ENCODE assay signal across 8 cellular contexts in genomic region chr13:49246850-49247721, GRCh38. TPM values are rescaled to one million over a fixed set of nuclear protein-coding genes. Genes with fewer than 3 reads are reported as not detected.
A peak's percentile ranks its signal among the peaks of the same experiment; 100 is the strongest.
DNase-seq lines count a peak whose midpoint lies in the region; FAIRE-seq and TF ChIP-seq lines count a peak whose summit lies in the region.

No MANE protein-coding gene starts in this region.

- H2AFZ ChIP-seq in OCI-LY7 (ENCODE audit: low read length) (peak overlapping the region; percentile 92), neural cell (ENCODE audit: low read depth, low read length) (peak overlapping the region; percentile 90)

- TSS peak; percentile 91 for BruUV-seq in OCI-LY7 (replicated peaks; lab: Mats Ljungman, UMichigan)

- H3K9ac ChIP-seq in neural cell (ENCODE audit: low read length), result peak overlapping the region; percentile 76

- H3K27me3 ChIP-seq in HAP-1 (ENCODE audit: low read depth) (no peaks in the 10 kb centered on the region), neural cell (ENCODE audit: insufficient read depth, low read depth, low read length) (no peaks in the 10 kb centered on the region)

- peaks cover 13% of the 10 kb centered on the region; the same call in 1 of the 2 replicates for H3K79me2 ChIP-seq in OCI-LY7 (ENCODE audit: insufficient read depth, low read depth, low read length)
- no peaks in the 10 kb centered on the region for H3K79me2 ChIP-seq in neural cell (replicated peaks; ENCODE audit: insufficient read depth, low read length)

- H4K20me1 ChIP-seq in OCI-LY7 (ENCODE audit: insufficient read depth, low read length) (no peaks in the 10 kb centered on the region), neural cell (ENCODE audit: insufficient read depth) (no peaks in the 10 kb centered on the region)

- H3K4me3 ChIP-seq in GM12875 (ENCODE audit: low read depth, low read length) (peak overlapping the region; percentile 93), HAP-1 (peak overlapping the region; percentile 71), OCI-LY7 (ENCODE audit: low read depth, low read length, poor library complexity, severe bottlenecking) (peak overlapping the region; percentile 83), epithelial cell of esophagus (ENCODE audit: low read length) (peak overlapping the region; percentile 93), neural cell (ENCODE audit: low read length) (peak overlapping the region; percentile 75)

- DNase-seq in HAP-1 (ENCODE audit: low spot score in 2 of 2), result no peak
- no peak for DNase-seq in OCI-LY7 (ENCODE audit: low spot score)
- DNase-seq in epithelial cell of esophagus (ENCODE audit: low read depth), result no peak
- no peak for DNase-seq in NCI-H446 (lab: John Stamatoyannopoulos, UW)
- DNase-seq in NK-92 (lab: John Stamatoyannopoulos, UW; ENCODE audit: unreplicated experiment), result no peak
- no peak for DNase-seq in frontal cortex (ENCODE audit: low spot score in 2 of 2)

- 0 out of 2 replicates have a peak, but pooled peaks cover 6% of the 10 kb centered on the region for H3K9me2 ChIP-seq in OCI-LY7 (ENCODE audit: insufficient read depth, low read length)
- no peaks in the 10 kb centered on the region for H3K9me2 ChIP-seq in neural cell (ENCODE audit: insufficient read depth, low read length)

- no peak for FAIRE-seq in frontal cortex (lab: Jason Lieb, UNC)

- H3K4me1 ChIP-seq in HAP-1 (peaks cover 11% of the 10 kb centered on the region), OCI-LY7 (ENCODE audit: insufficient read depth, low read length, poor library complexity, severe bottlenecking) (peaks cover 10% of the 10 kb centered on the region)

- in situ Hi-C loops in HAP-1 (cut with MboI; ENCODE audit: low sequenced_read_pairs), result no loop called here

- intact Hi-C loops in OCI-LY7 (cut with micrococcal nuclease; ENCODE audit: unreplicated experiment), result loop anchor here (5.0 kb wide), 2 partner anchors 190 to 360 kb away; no protein-coding TSS in a partner anchor

- TF ChIP-seq CTCF in GM12875 (IDR thresholded peaks at IDR 0.05; ENCODE audit: borderline replicate concordance, insufficient read depth, low read depth, low read length) (no peak), OCI-LY7 (conservative IDR thresholded peaks at IDR 0.05; ENCODE audit: low read length) (no peak), epithelial cell of esophagus (IDR thresholded peaks at IDR 0.05; ENCODE audit: insufficient read depth, low read depth, low read length, missing control alignments) (no peak), neural cell (IDR thresholded peaks at IDR 0.05; ENCODE audit: poor library complexity, severe bottlenecking) (no peak)

- H3K27ac ChIP-seq in OCI-LY7 (ENCODE audit: low read depth, low read length, poor library complexity, severe bottlenecking) (no peak overlapping the region), neural cell (ENCODE audit: low read length) (peak overlapping the region; percentile 38)

- H3K9me3 ChIP-seq in HAP-1 (no peaks in the 10 kb centered on the region), OCI-LY7 (ENCODE audit: low read length) (no peaks in the 10 kb centered on the region; the same call in 1 of the 2 replicates), neural cell (ENCODE audit: low read length) (no peaks in the 10 kb centered on the region)

- TF ChIP-seq EP300 in neural cell (conservative IDR thresholded peaks at IDR 0.05; ENCODE audit: poor library complexity, severe bottlenecking), result no peak

- H3K4me2 ChIP-seq in OCI-LY7 (ENCODE audit: low read length), result peak overlapping the region; percentile 79
- peak overlapping the region; percentile 74 for H3K4me2 ChIP-seq in neural cell (ENCODE audit: low read length)

- CTCF ChIA-PET in OCI-LY7 (lab: Charles Lee; ENCODE audit: unreplicated experiment), result interaction anchor here (0.6 to 1.4 kb wide), 2 partner anchors 14 to 281 kb away, joined by 3 read pairs; no protein-coding TSS in a partner anchor

- no peak for TF ChIP-seq RAD21 in neural cell (conservative IDR thresholded peaks at IDR 0.05)

- POLR2A ChIA-PET in OCI-LY7 (lab: Charles Lee), result interaction anchor here (0.7 to 1.6 kb wide), 7 partner anchors 10 to 704 kb away, joined by 3 to 5 read pairs (median 4); no protein-coding TSS in a partner anchor

- no peaks in the 10 kb centered on the region for H3F3A ChIP-seq in neural cell (ENCODE audit: insufficient read depth, low read length, poor library complexity, severe bottlenecking)

- H3K36me3 ChIP-seq in HAP-1 (replicated peaks) (peaks cover 7% of the 10 kb centered on the region; the same call in 1 of the 2 replicates), OCI-LY7 (ENCODE audit: insufficient read depth, low read length) (peaks cover 19% of the 10 kb centered on the region), neural cell (ENCODE audit: insufficient read depth, low read length) (no peaks in the 10 kb centered on the region)

TF ChIP-seq in neural cell, 6 proteins besides CTCF, POLR2A, EP300 and RAD21:
- TF ChIP-seq SMC3 (conservative IDR thresholded peaks at IDR 0.05; ENCODE audit: poor library complexity) (no peak), POLR2AphosphoS5 (IDR thresholded peaks at IDR 0.05) (no peak), MXI1 (conservative IDR thresholded peaks at IDR 0.05; ENCODE audit: poor library complexity, severe bottlenecking) (no peak), REST (IDR thresholded peaks at IDR 0.05; ENCODE audit: borderline replicate concordance) (no peak), EZH2 (IDR thresholded peaks at IDR 0.05; ENCODE audit: borderline replicate concordance, insufficient read depth, low read length, poor library complexity, severe bottlenecking) (no peak), TAF1 (IDR thresholded peaks at IDR 0.05; ENCODE audit: low read depth) (no peak)

RNA-seq across cellular contexts. Expression of gene CDADC1, which starts 0.6 kb away (rescaled TPM):
- total RNA-seq in OCI-LY7 (2014; rRNA removed; shearing (Covaris generic)), result 9.1 and 18.8 TPM in 2 replicates
- total RNA-seq in OCI-LY7 (2022) (10.3 and 12.5 TPM in 2 replicates), frontal cortex (12.6 TPM)
- polyA plus RNA-seq in neural cell, result 11.6 and 15.9 TPM in 2 replicates
- 11.9 TPM in 2 replicates for polyA minus RNA-seq in neural cell

RNA-seq across cellular contexts. Expression of gene MLNR, which starts 26.9 kb away (rescaled TPM):
- total RNA-seq in OCI-LY7 (2014; rRNA removed; shearing (Covaris generic)), result not detected in 2 replicates
- not detected in 2 replicates for total RNA-seq in OCI-LY7 (2022)
- not detected in 2 replicates for polyA plus RNA-seq in neural cell
- not detected in 2 replicates for polyA minus RNA-seq in neural cell
- total RNA-seq in frontal cortex, result not detected
